ENCODE assay signal across 15 cellular contexts in the genomic region with DNA sequence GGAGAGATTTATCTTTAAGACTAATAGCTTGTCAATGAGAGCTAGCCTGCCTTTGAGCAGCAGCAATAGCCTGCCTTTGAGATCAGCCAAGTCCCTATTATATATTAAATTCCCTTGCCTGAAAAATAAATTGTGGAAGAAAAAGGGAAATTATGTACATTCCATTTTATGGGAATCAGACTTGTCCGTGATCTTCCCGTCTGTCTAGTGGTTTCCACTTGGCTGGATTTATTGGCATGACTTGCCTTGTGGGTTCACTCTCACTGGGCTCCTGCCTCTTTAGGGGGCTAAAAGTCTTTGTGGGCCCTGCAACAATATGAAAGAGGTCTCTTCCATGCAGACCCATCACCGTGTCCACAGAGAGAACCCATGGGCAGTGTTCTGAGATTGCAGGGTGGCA.
"Had no signal": no experiment of that assay in that cellular context is flagged by ENCODE, and none has a peak within 500 bp of the region (broad histone marks: within the 10 kb centered on the region; RNA-seq: fewer than 3 reads in every experiment).

No MANE protein-coding gene starts in this region.

- H3K4me3 ChIP-seq: ascending aorta, cardiac muscle cell, hepatocyte, left ventricle myocardium inferior, mucosa of descending colon, suprapubic skin had no signal

- H3K4me2 ChIP-seq: hepatocyte had no signal

- H3K27ac Mint-ChIP-seq: activated CD4-positive, alpha-beta T cell treated with anti-CD3 and anti-CD28 coated beads, Interleukin-2, amount 10 ng/mL, durations not matched to agents 7 days and 5 days had no signal

- H3K27ac ChIP-seq: ascending aorta, cardiac muscle cell, hepatocyte, left ventricle myocardium inferior, suprapubic skin had no signal

- ATAC-seq: mucosa of descending colon; naive thymus-derived CD8-positive, alpha-beta T cell had no signal

- H3K27me3 ChIP-seq: ascending aorta, cardiac muscle cell, hepatocyte, suprapubic skin had no signal

- H3K36me3 ChIP-seq: ascending aorta, cardiac muscle cell, left ventricle myocardium inferior, suprapubic skin had no signal

- H3K79me2 ChIP-seq: hepatocyte had no signal

- H3K4me3 Mint-ChIP-seq: activated CD4-positive, alpha-beta T cell treated with anti-CD3 and anti-CD28 coated beads, Interleukin-2, amount 10 ng/mL, durations not matched to agents 7 days and 5 days; naive thymus-derived CD8-positive, alpha-beta T cell had no signal

- H2AFZ ChIP-seq: hepatocyte had no signal

- DNase-seq: activated CD4-positive, alpha-beta T cell treated with anti-CD3 and anti-CD28 coated beads, Interleukin-2, amount 10 ng/mL, durations not matched to agents 7 days and 5 days; activated CD8-positive, alpha-beta memory T cell treated with anti-CD3 and anti-CD28 coated beads for 24 hours; left ventricle myocardium inferior; mucosa of descending colon; naive thymus-derived CD8-positive, alpha-beta T cell; posterior cingulate gyrus; stimulated activated CD4-positive, alpha-beta T cell treated with anti-CD3 and anti-CD28 coated beads, Interleukin-2, amount 100 ng/mL, for 48 hours; stimulated activated naive CD4-positive, alpha-beta T cell; T-helper 9 cell; trophoblast cell had no signal

- H3K27me3 Mint-ChIP-seq: activated CD4-positive, alpha-beta T cell treated with anti-CD3 and anti-CD28 coated beads, Interleukin-2, amount 10 ng/mL, durations not matched to agents 7 days and 5 days; naive thymus-derived CD8-positive, alpha-beta T cell had no signal

- H3K36me3 Mint-ChIP-seq: naive thymus-derived CD8-positive, alpha-beta T cell had no signal

- H3K9me3 ChIP-seq: ascending aorta, left ventricle myocardium inferior, mucosa of descending colon, suprapubic skin had no signal

- FAIRE-seq: keratinocyte had no signal

- H3K9me3 Mint-ChIP-seq: activated CD4-positive, alpha-beta T cell treated with anti-CD3 and anti-CD28 coated beads, Interleukin-2, amount 10 ng/mL, durations not matched to agents 7 days and 5 days had no signal
